Comparison of ENCODE assay signal across 8 cellular contexts in genomic region chr1:196148367-196148970, GRCh38.
DNase-seq lines count a peak whose midpoint lies in the region; ATAC-seq, FAIRE-seq and TF ChIP-seq lines count a peak whose summit lies in the region.

No MANE protein-coding gene starts in this region.

- no peaks in the 10 kb centered on the region for H3K79me2 ChIP-seq in HepG2 (ENCODE audit: insufficient read depth, low read length)

- H3K27ac ChIP-seq in HepG2 (ENCODE audit: extremely low read length, insufficient read depth, low read length) = no peak overlapping the region

- in situ Hi-C loops in astrocyte of the cerebellum (cut with HindIII; ENCODE audit: low sequenced_read_pairs) = no loop called here
- in situ Hi-C loops in HepG2 (cut with HindIII; ENCODE audit: extremely low pct_ligation_motif_present, low pct_unique_long_range_greater_than_20kb) = loop anchor here (10.0 to 25.0 kb wide), 2 partner anchors 164 to 516 kb away; no protein-coding TSS in a partner anchor

- POLR2A ChIA-PET in Caco-2 (lab: Charles Lee) (no interaction called here), HepG2 (lab: Yijun Ruan, JAX) (no interaction called here)

- no peak overlapping the region for H3K9ac ChIP-seq in HepG2 (ENCODE audit: insufficient read depth, low read depth, low read length)

- no peak for FAIRE-seq in HepG2 (lab: Jason Lieb, UNC)

- intact Hi-C loops in Caco-2 (cut with micrococcal nuclease; ENCODE audit: unreplicated experiment) (loop anchor here (1.0 kb wide), 1 partner anchor 161 kb away; no protein-coding TSS in a partner anchor), HepG2 (cut with micrococcal nuclease; ENCODE audit: unreplicated experiment) (loop anchor here (1.0 kb wide), 2 partner anchors 161 to 513 kb away; no protein-coding TSS in a partner anchor)

- H3K27me3 ChIP-seq in Caco-2 (replicated peaks; ENCODE audit: control insufficient read depth, insufficient read depth, low read length) (no peaks in the 10 kb centered on the region), HepG2 (ENCODE audit: control insufficient read depth in 1 of 2, insufficient read depth in 2 of 2, low read length in 2 of 2) (no peaks in the 10 kb centered on the region)

- H3K36me3 Mint-ChIP-seq in Caco-2 (ENCODE audit: insufficient read depth, unreplicated experiment) = no peaks in the 10 kb centered on the region

- H3K27me3 Mint-ChIP-seq in Caco-2 (ENCODE audit: insufficient read depth, unreplicated experiment) = no peaks in the 10 kb centered on the region

- no peaks in the 10 kb centered on the region for H3K36me3 ChIP-seq in Caco-2 (ENCODE audit: control insufficient read depth, insufficient read depth, low read length)
- no peaks in the 10 kb centered on the region for H3K36me3 ChIP-seq in HepG2 (replicated peaks in 1 of 2; ENCODE audit: control insufficient read depth in 1 of 2, insufficient read depth in 2 of 2, low read length in 2 of 2)

- H3K4me1 ChIP-seq in Caco-2 (no peaks in the 10 kb centered on the region), HepG2 (ENCODE audit: insufficient read depth, low read length) (no peaks in the 10 kb centered on the region)

- TF ChIP-seq EP300 in HepG2 (IDR thresholded peaks at IDR 0.05; ENCODE audit: low read depth in 2 of 2, low read length in 2 of 2) (no peak), HepG2 (CRISPR knock-in tag; IDR thresholded peaks at IDR 0.05; ENCODE audit: borderline replicate concordance) (no peak)

- CTCF ChIA-PET in Caco-2 (lab: Charles Lee) = interaction anchor here (1.0 kb wide), 1 partner anchor 161 kb away, joined by 5 read pairs; no protein-coding TSS in a partner anchor
- CTCF ChIA-PET in HepG2 (lab: Yijun Ruan, JAX; ENCODE audit: low intra/inter-chr PET ratio, low total read pairs) = interaction anchor here (1.2 to 2.4 kb wide), 2 partner anchors 225 to 513 kb away, joined by 4 to 11 read pairs; no protein-coding TSS in a partner anchor

- peak; percentile 33 to 43 for TF ChIP-seq CTCF in Caco-2 (IDR thresholded peaks at IDR 0.05; ENCODE audit: insufficient read depth in 1 of 2, low read depth in 1 of 2, low read length in 1 of 2, severe bottlenecking in 1 of 2, unreplicated experiment in 1 of 2)
- TF ChIP-seq CTCF in astrocyte of the cerebellum (IDR thresholded peaks at IDR 0.05; ENCODE audit: low read depth, low read length, missing control alignments) = no peak
- TF ChIP-seq CTCF in HepG2 (CRISPR knock-in tag; IDR thresholded peaks at IDR 0.05) = peak; percentile 34

- no TSS peak for BruUV-seq in Caco-2 (replicated peaks; lab: Mats Ljungman, UMichigan)
- BruUV-seq in HepG2 (replicated peaks; lab: Mats Ljungman, UMichigan) = no TSS peak

- H3K4me3 ChIP-seq in Caco-2 (ENCODE audit: low read depth, low read length) (no peak overlapping the region), astrocyte of the cerebellum (ENCODE audit: low read depth, low read length) (no peak overlapping the region), HepG2 (replicated peaks in 1 of 3; ENCODE audit: insufficient read depth in 1 of 3, low read depth in 2 of 3, low read length in 3 of 3) (no peak overlapping the region)

- TF ChIP-seq POLR2A in HepG2 (IDR thresholded peaks at IDR 0.05; ENCODE audit: insufficient read depth in 1 of 2, low read depth in 2 of 2, low read length in 2 of 2) = no peak

- H2AFZ ChIP-seq in HepG2 (ENCODE audit: low read length) = no peak overlapping the region

- 30% methylated on average over 3 of the region's 3 CpGs for WGBS in HepG2 (ENCODE audit: low lambda C conversion rate)

- DNase-seq in Caco-2 (peak in 1 of 2 experiments; percentile 5), NCI-H1048 (lab: John Stamatoyannopoulos, UW) (peak; percentile 48), astrocyte of the cerebellum (ENCODE audit: low read depth) (peak; percentile 44), HepG2 (ENCODE audit: low spot score) (peak; percentile 6), NCI-H187 treated with DMSO at 0.1 percent for 48 hours (lab: John Stamatoyannopoulos, UW) (no peak), NCI-H226 (no peak)

- H3K4me1 Mint-ChIP-seq in Caco-2 (ENCODE audit: low read depth, unreplicated experiment) = no peaks in the 10 kb centered on the region

- H3K27ac Mint-ChIP-seq in Caco-2 (ENCODE audit: unreplicated experiment) = no peak overlapping the region

- H3K9me3 ChIP-seq in Caco-2 (no peaks in the 10 kb centered on the region), HepG2 (ENCODE audit: low read length) (no peaks in the 10 kb centered on the region)

- no peaks in the 10 kb centered on the region for H3K9me3 Mint-ChIP-seq in Caco-2 (ENCODE audit: unreplicated experiment)

- TF ChIP-seq RAD21 in HepG2 (CRISPR knock-in tag; IDR thresholded peaks at IDR 0.05) = no peak

- H4K20me1 ChIP-seq in HepG2 (ENCODE audit: insufficient read depth, low read length) = no peaks in the 10 kb centered on the region

- no peak overlapping the region for H3K4me2 ChIP-seq in HepG2 (ENCODE audit: low read depth, low read length)

- ATAC-seq in GM21423 (IDR thresholded peaks at IDR 0.05; ENCODE audit: unreplicated experiment) = peak; percentile 51
- no peak for ATAC-seq in HepG2
- no peak for ATAC-seq in GM21576 (IDR thresholded peaks at IDR 0.05; ENCODE audit: unreplicated experiment)

- H3K4me3 Mint-ChIP-seq in Caco-2 (ENCODE audit: unreplicated experiment) = no peak overlapping the region

TF ChIP-seq in HepG2, 621 proteins besides CTCF, POLR2A, EP300 and RAD21:
- TF ChIP-seq STAG1 (CRISPR knock-in tag; IDR thresholded peaks at IDR 0.05) (peak; percentile 56), SMC3 (IDR thresholded peaks at IDR 0.05; ENCODE audit: low read length) (0 out of 2 replicates have a peak, but pooled peaks have one; percentile 24), ZNF101 (CRISPR knock-in tag; IDR thresholded peaks at IDR 0.05; ENCODE audit: borderline replicate concordance, low read depth) (no peak)

Comparison
In these comparisons a context has a peak if more than half of its experiments do, and no peak if none do; other contexts are left out.
1. DNase-seq: peak in NCI-H1048 (single experiment), astrocyte of the cerebellum (single experiment) and HepG2 (single experiment); none in NCI-H187 treated with DMSO at 0.1 percent for 48 hours (single experiment) and NCI-H226 (single experiment).